In genomic region chr1:71587961-71588360, GRCh38 we compare ENCODE assay signal across 12 cellular contexts.
DNase-seq lines count a peak whose midpoint lies in the region; ATAC-seq, FAIRE-seq and TF ChIP-seq lines count a peak whose summit lies in the region.
"Had no signal": no experiment of that assay in that cellular context is flagged by ENCODE, and none has a peak within 500 bp of the region (broad histone marks: within the 10 kb centered on the region; RNA-seq: fewer than 3 reads in every experiment).

No MANE protein-coding gene starts in this region.

- intact Hi-C loops in HepG2 (cut with micrococcal nuclease; ENCODE audit: unreplicated experiment): no loop called here
- intact Hi-C loops in Panc1 (cut with micrococcal nuclease; ENCODE audit: unreplicated experiment): loop anchor here (5.0 kb wide), 1 partner anchor 449 kb away; no protein-coding TSS in a partner anchor
- intact Hi-C loops in upper lobe of right lung (cut with DNase I): no loop called here
- intact Hi-C loops in activated T-helper 2 cell treated with anti-CD3 and anti-CD28 coated beads, Interferon-gamma antibody, Interleukin-2, Interleukin-4, amounts not matched to agents 10 μg/mL and 5 μg/mL and 100 μg/mL, durations not matched to agents 14 hours and 24 hours and 36 hours (cut with micrococcal nuclease): no loop called here

- H3K27ac ChIP-seq in liver (ENCODE audit: low read depth in 1 of 2, low read length in 2 of 2) (no peak overlapping the region), HepG2 (ENCODE audit: extremely low read length, insufficient read depth, low read length) (no peak overlapping the region), Panc1 (ENCODE audit: low read length) (no peak overlapping the region), upper lobe of right lung (no peak overlapping the region)
- H3K27ac ChIP-seq: uterus had no signal

- H3K9me3 ChIP-seq in liver (ENCODE audit: control insufficient read depth in 4 of 4, low read length in 3 of 4) (no peaks in the 10 kb centered on the region), HepG2 (ENCODE audit: low read length) (no peaks in the 10 kb centered on the region), Panc1 (ENCODE audit: control insufficient read depth, insufficient read depth, low read depth, low read length) (no peaks in the 10 kb centered on the region), upper lobe of right lung (no peaks in the 10 kb centered on the region)
- H3K9me3 ChIP-seq: uterus had no signal

- no peak for DNase-seq in HepG2 (ENCODE audit: low spot score)
- no peak for DNase-seq in Panc1 (ENCODE audit: low read depth, low spot score)
- peak; percentile 43 for DNase-seq in globus pallidus (ENCODE audit: low spot score)
- DNase-seq in upper lobe of right lung: no peak
- no peak for DNase-seq in activated T-helper 2 cell treated with anti-CD3 and anti-CD28 coated beads, Interferon-gamma antibody, Interleukin-2, Interleukin-4, amounts not matched to agents 10 μg/mL and 5 μg/mL and 100 μg/mL, durations not matched to agents 14 hours and 24 hours and 36 hours (ENCODE audit: low spot score)
- DNase-seq in WTC11 (ENCODE audit: low spot score): no peak
- DNase-seq: right cardiac atrium, T-helper 9 cell, uterus had no signal

- H2AFZ ChIP-seq in HepG2 (ENCODE audit: low read length): no peak overlapping the region

- no peaks in the 10 kb centered on the region for H3K27me3 Mint-ChIP-seq in activated T-helper 2 cell treated with anti-CD3 and anti-CD28 coated beads, Interferon-gamma antibody, Interleukin-2, Interleukin-4, amounts not matched to agents 10 μg/mL and 5 μg/mL and 100 μg/mL, durations not matched to agents 14 hours and 24 hours and 36 hours (ENCODE audit: low read depth)
- no peaks in the 10 kb centered on the region for H3K27me3 Mint-ChIP-seq in WTC11 (ENCODE audit: low read depth)

- POLR2A ChIA-PET in HepG2 (lab: Yijun Ruan, JAX) (no interaction called here), Panc1 (lab: Charles Lee) (no interaction called here), WTC11 (lab: Charles Lee) (no interaction called here)

- H3K4me3 ChIP-seq in liver (ENCODE audit: low read depth in 1 of 3, low read length in 3 of 3) (no peak overlapping the region), HepG2 (replicated peaks in 1 of 3; ENCODE audit: insufficient read depth in 1 of 3, low read depth in 2 of 3, low read length in 3 of 3) (no peak overlapping the region), Panc1 (ENCODE audit: low read depth in 2 of 2, low read length in 2 of 2) (no peak overlapping the region), upper lobe of right lung (no peak overlapping the region)
- H3K4me3 ChIP-seq: uterus had no signal

- no peak for TF ChIP-seq POLR2A in HepG2 (IDR thresholded peaks at IDR 0.05; ENCODE audit: insufficient read depth in 1 of 2, low read depth in 2 of 2, low read length in 2 of 2)

- no peaks in the 10 kb centered on the region for H3K4me1 ChIP-seq in liver (ENCODE audit: control insufficient read depth in 4 of 4, insufficient read depth in 4 of 4, low read length in 3 of 4)
- H3K4me1 ChIP-seq in HepG2 (ENCODE audit: insufficient read depth, low read length): no peaks in the 10 kb centered on the region
- no peaks in the 10 kb centered on the region for H3K4me1 ChIP-seq in Panc1 (ENCODE audit: control insufficient read depth, insufficient read depth, low read length)
- no peaks in the 10 kb centered on the region for H3K4me1 ChIP-seq in upper lobe of right lung
- H3K4me1 ChIP-seq: uterus had no signal

- in situ Hi-C loops in HepG2 (cut with HindIII; ENCODE audit: extremely low pct_ligation_motif_present, low pct_unique_long_range_greater_than_20kb) (no loop called here), Panc1 (cut with HindIII; ENCODE audit: low pct_unique_long_range_greater_than_20kb, low sequenced_read_pairs) (no loop called here)

- ATAC-seq in HepG2 (no peak), Panc1 (no peak), upper lobe of right lung (no peak), GM21619 (IDR thresholded peaks at IDR 0.05; ENCODE audit: unreplicated experiment) (no peak), WTC11 (no peak)

- no peak for FAIRE-seq in HepG2 (lab: Jason Lieb, UNC)
- FAIRE-seq: G401.6 had no signal

- H3K36me3 Mint-ChIP-seq in activated T-helper 2 cell treated with anti-CD3 and anti-CD28 coated beads, Interferon-gamma antibody, Interleukin-2, Interleukin-4, amounts not matched to agents 10 μg/mL and 5 μg/mL and 100 μg/mL, durations not matched to agents 14 hours and 24 hours and 36 hours (ENCODE audit: low read depth): no peaks in the 10 kb centered on the region
- H3K36me3 Mint-ChIP-seq in WTC11: no peaks in the 10 kb centered on the region

- H3K27me3 ChIP-seq in liver (ENCODE audit: control insufficient read depth in 4 of 4, insufficient read depth in 4 of 4, low read length in 3 of 4) (peaks cover 0 to 2% (median 0%) of the 10 kb centered on the region in 4 donors), HepG2 (ENCODE audit: control insufficient read depth in 1 of 2, insufficient read depth in 2 of 2, low read length in 2 of 2) (no peaks in the 10 kb centered on the region), Panc1 (ENCODE audit: control insufficient read depth, insufficient read depth, low read length) (no peaks in the 10 kb centered on the region), upper lobe of right lung (no peaks in the 10 kb centered on the region)
- H3K27me3 ChIP-seq: uterus had no signal

- TF ChIP-seq EP300 in HepG2 (IDR thresholded peaks at IDR 0.05; ENCODE audit: low read depth in 2 of 2, low read length in 2 of 2) (no peak), HepG2 (CRISPR knock-in tag; IDR thresholded peaks at IDR 0.05; ENCODE audit: borderline replicate concordance) (no peak)

- peak; percentile 17 for TF ChIP-seq CTCF in liver (IDR thresholded peaks at IDR 0.05; ENCODE audit: low read depth, low read length, missing input control)
- TF ChIP-seq CTCF in HepG2 (CRISPR knock-in tag; IDR thresholded peaks at IDR 0.05): no peak
- TF ChIP-seq CTCF in Panc1 (IDR thresholded peaks at IDR 0.05): peak; percentile 12; the same call in 1 of the 2 replicates
- peak; percentile 35 for TF ChIP-seq CTCF in upper lobe of right lung (IDR thresholded peaks at IDR 0.05)
- no peak for TF ChIP-seq CTCF in WTC11 (IDR thresholded peaks at IDR 0.05)

- TF ChIP-seq RAD21 in liver (IDR thresholded peaks at IDR 0.05) (peak; percentile 45 to 52), HepG2 (CRISPR knock-in tag; IDR thresholded peaks at IDR 0.05) (no peak)

- no TSS peak for BruUV-seq in HepG2 (replicated peaks; lab: Mats Ljungman, UMichigan)
- BruUV-seq in Panc1 (replicated peaks; lab: Mats Ljungman, UMichigan): no TSS peak

- no peak overlapping the region for H3K4me2 ChIP-seq in HepG2 (ENCODE audit: low read depth, low read length)

- CTCF ChIA-PET in HepG2 (lab: Yijun Ruan, JAX; ENCODE audit: low intra/inter-chr PET ratio, low total read pairs): no interaction called here
- CTCF ChIA-PET in Panc1 (lab: Charles Lee): no interaction called here
- CTCF ChIA-PET in WTC11 (lab: Charles Lee): no interaction called here

- H3K27ac Mint-ChIP-seq in activated T-helper 2 cell treated with anti-CD3 and anti-CD28 coated beads, Interferon-gamma antibody, Interleukin-2, Interleukin-4, amounts not matched to agents 10 μg/mL and 5 μg/mL and 100 μg/mL, durations not matched to agents 14 hours and 24 hours and 36 hours: no peak overlapping the region
- no peak overlapping the region for H3K27ac Mint-ChIP-seq in WTC11

- no peak overlapping the region for H3K9ac ChIP-seq in liver (ENCODE audit: low read depth in 1 of 2, low read length in 2 of 2)
- H3K9ac ChIP-seq in HepG2 (ENCODE audit: insufficient read depth, low read depth, low read length): no peak overlapping the region

- H3K4me3 Mint-ChIP-seq in activated T-helper 2 cell treated with anti-CD3 and anti-CD28 coated beads, Interferon-gamma antibody, Interleukin-2, Interleukin-4, amounts not matched to agents 10 μg/mL and 5 μg/mL and 100 μg/mL, durations not matched to agents 14 hours and 24 hours and 36 hours (ENCODE audit: low read depth): no peak overlapping the region
- H3K4me3 Mint-ChIP-seq in WTC11: no peak overlapping the region

- 45% methylated on average over 3 of the region's 3 CpGs for WGBS in liver
- under 1% methylated on average over 3 of the region's 3 CpGs for WGBS in HepG2 (ENCODE audit: low lambda C conversion rate)

- H3K79me2 ChIP-seq in HepG2 (ENCODE audit: insufficient read depth, low read length): no peaks in the 10 kb centered on the region

- H3K9me3 Mint-ChIP-seq in activated T-helper 2 cell treated with anti-CD3 and anti-CD28 coated beads, Interferon-gamma antibody, Interleukin-2, Interleukin-4, amounts not matched to agents 10 μg/mL and 5 μg/mL and 100 μg/mL, durations not matched to agents 14 hours and 24 hours and 36 hours: no peaks in the 10 kb centered on the region
- H3K9me3 Mint-ChIP-seq in WTC11: no peaks in the 10 kb centered on the region

- H4K20me1 ChIP-seq in HepG2 (ENCODE audit: insufficient read depth, low read length): no peaks in the 10 kb centered on the region

- no peaks in the 10 kb centered on the region for H3K4me1 Mint-ChIP-seq in activated T-helper 2 cell treated with anti-CD3 and anti-CD28 coated beads, Interferon-gamma antibody, Interleukin-2, Interleukin-4, amounts not matched to agents 10 μg/mL and 5 μg/mL and 100 μg/mL, durations not matched to agents 14 hours and 24 hours and 36 hours (ENCODE audit: low read depth)
- H3K4me1 Mint-ChIP-seq in WTC11: peaks cover 14% of the 10 kb centered on the region

- H3K36me3 ChIP-seq in liver (ENCODE audit: control insufficient read depth in 4 of 4, insufficient read depth in 3 of 4, low read depth in 1 of 4, low read length in 3 of 4) (no peaks in the 10 kb centered on the region), HepG2 (replicated peaks in 1 of 2; ENCODE audit: control insufficient read depth in 1 of 2, insufficient read depth in 2 of 2, low read length in 2 of 2) (no peaks in the 10 kb centered on the region), Panc1 (ENCODE audit: control insufficient read depth, insufficient read depth, low read length) (no peaks in the 10 kb centered on the region), upper lobe of right lung (no peaks in the 10 kb centered on the region)
- H3K36me3 ChIP-seq: uterus had no signal

TF ChIP-seq in liver, 16 proteins besides CTCF, POLR2A, EP300 and RAD21 (continues in another document):
- no peak for TF ChIP-seq HNF4G (IDR thresholded peaks at IDR 0.05)

TF ChIP-seq in HepG2, 621 proteins besides CTCF, POLR2A, EP300 and RAD21 (continues in another document):
- TF ChIP-seq FOXK1 (CRISPR knock-in tag; IDR thresholded peaks at IDR 0.05; ENCODE audit: borderline replicate concordance, low read depth): no peak

TF ChIP-seq in WTC11, 78 proteins besides CTCF, POLR2A, EP300 and RAD21 (continues in another document):
- TF ChIP-seq TEAD1 (CRISPR knock-in tag; IDR thresholded peaks at IDR 0.05) (no peak), TCF7 (CRISPR knock-in tag; IDR thresholded peaks at IDR 0.05; ENCODE audit: low read depth) (no peak)

Comparison
In these comparisons a context has a peak if more than half of its experiments do, and no peak if none do; other contexts are left out.
1. CTCF ChIP-seq: peak in liver (single experiment), Panc1 (single experiment) and upper lobe of right lung (single experiment); none in HepG2 (single experiment) and WTC11 (single experiment).